ENCODE assay signal across 22 cellular contexts in the genomic region with DNA sequence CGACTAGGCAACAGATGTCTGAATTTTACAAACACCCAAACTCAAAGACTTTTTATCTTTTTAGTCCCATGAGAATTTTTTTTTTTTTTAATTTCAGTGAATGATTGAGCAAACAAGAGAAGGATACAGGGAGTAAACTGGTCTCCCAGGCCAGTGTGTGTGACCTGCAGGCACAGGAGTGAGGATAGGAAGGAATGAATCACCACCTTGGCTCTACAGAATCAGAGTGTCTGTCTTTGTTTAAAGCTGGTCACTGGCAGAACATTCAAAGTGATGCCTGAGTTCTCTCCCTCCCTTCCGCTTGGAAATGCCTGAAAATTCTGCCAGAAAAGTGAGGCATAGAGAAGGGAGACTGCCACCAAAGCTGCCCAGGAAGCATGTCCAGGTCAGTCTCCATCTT.
"Had no signal": no experiment of that assay in that cellular context is flagged by ENCODE, and none has a peak within 500 bp of the region (broad histone marks: within the 10 kb centered on the region; RNA-seq: fewer than 3 reads in every experiment).

No MANE protein-coding gene starts in this region.

- H3K27ac ChIP-seq: epithelial cell of prostate, hepatocyte, pancreas, psoas muscle, skin epidermis, uterus, WERI-Rb-1 had no signal

- H3K36me3 ChIP-seq: pancreas, uterus, WERI-Rb-1 had no signal

- ATAC-seq: activated CD8-positive, alpha-beta T cell treated with anti-CD3 and anti-CD28 coated beads, Interleukin-2, amount 10 ng/mL, durations not matched to agents 7 days and 5 days; left ventricle myocardium superior; psoas muscle; T-cell had no signal

- DNase-seq: activated CD4-positive, alpha-beta T cell treated with anti-CD3 and anti-CD28 coated beads, Interleukin-2, amount 50 U/mL, for 1 hour; activated CD4-positive, CD25-positive, alpha-beta regulatory T cell treated with anti-CD3 and anti-CD28 coated beads, Interleukin-2, amount 50 U/mL, for 72 hours; activated CD8-positive, alpha-beta T cell treated with anti-CD3 and anti-CD28 coated beads, Interleukin-2, amount 10 ng/mL, durations not matched to agents 7 days and 5 days; activated gamma-delta T cell; activated naive CD4-positive, alpha-beta T cell treated with anti-CD3 and anti-CD28 coated beads, Interleukin-2, amount 50 U/mL, for 16 hours; cortex of kidney; endodermal cell; foreskin fibroblast; immature natural killer cell; kidney glomerular epithelial cell; left ventricle myocardium superior; psoas muscle; right cardiac atrium; stimulated activated CD4-positive, alpha-beta T cell treated with anti-CD3 and anti-CD28 coated beads, Interleukin-1b, Interleukin-23, amount 100 ng/mL, for 48 hours; T-cell; trophoblast cell; uterus; WERI-Rb-1 had no signal

- H3K4me3 ChIP-seq: hepatocyte, pancreas, psoas muscle, skin epidermis, uterus had no signal

- H3K4me1 ChIP-seq: uterus had no signal

- H3K9me3 ChIP-seq: pancreas had no signal

- H3K27me3 ChIP-seq: hepatocyte, pancreas, uterus had no signal
